In genomic region chr10:73866621-73867020, GRCh38 we compare ENCODE assay signal across 1 cellular context.
TF ChIP-seq lines count a peak whose summit lies in the region.

No MANE protein-coding gene starts in this region.

TF ChIP-seq in H1, 55 proteins besides CTCF, POLR2A, EP300 and RAD21:
- no peak for TF ChIP-seq SRF (IDR thresholded peaks at IDR 0.05; ENCODE audit: low read depth, low read length)
- no peak for TF ChIP-seq TBP (IDR thresholded peaks at IDR 0.05; ENCODE audit: low read depth, low read length)
- TF ChIP-seq RXRA (IDR thresholded peaks at IDR 0.05; ENCODE audit: insufficient read depth, low read depth, low read length), result no peak
- TF ChIP-seq SUZ12 (IDR thresholded peaks at IDR 0.05; ENCODE audit: low read length), result no peak
- no peak for TF ChIP-seq TCF12 (IDR thresholded peaks at IDR 0.05; ENCODE audit: low read depth, low read length)
- TF ChIP-seq RNF2 (IDR thresholded peaks at IDR 0.05; ENCODE audit: borderline replicate concordance, low read depth, low read length, missing control alignments, poor library complexity, severe bottlenecking), result no peak
- TF ChIP-seq KDM1A (IDR thresholded peaks at IDR 0.05; ENCODE audit: borderline replicate concordance, low read length), result no peak
